24 cellular contexts compared by ENCODE assay signal in genomic region chr18:8627107-8627472, GRCh38. TPM values are rescaled to one million over a fixed set of nuclear protein-coding genes. Genes with fewer than 3 reads are reported as not detected.
DNase-seq lines count a peak whose midpoint lies in the region; ATAC-seq, FAIRE-seq and TF ChIP-seq lines count a peak whose summit lies in the region.
"Had no signal": no experiment of that assay in that cellular context is flagged by ENCODE, and none has a peak within 500 bp of the region (broad histone marks: within the 10 kb centered on the region; RNA-seq: fewer than 3 reads in every experiment).

No MANE protein-coding gene starts in this region.

- H4K20me1 ChIP-seq in endothelial cell of umbilical vein (replicated peaks; ENCODE audit: control insufficient read depth, extremely low read depth, insufficient read depth, low read length), result no peaks in the 10 kb centered on the region

- H3K27ac ChIP-seq in endothelial cell of umbilical vein (ENCODE audit: insufficient read depth, low read depth, low read length) (peak overlapping the region; percentile 10), layer of hippocampus (ENCODE audit: low read depth, low read length) (peak overlapping the region; percentile 65), substantia nigra (ENCODE audit: low read depth, low read length, poor library complexity, severe bottlenecking) (peak overlapping the region; percentile 58)
- H3K27ac ChIP-seq: breast epithelium, suprapubic skin, uterus had no signal

- POLR2A ChIA-PET in endothelial cell of umbilical vein (lab: Charles Lee), result no interaction called here

- H3K9ac ChIP-seq in endothelial cell of umbilical vein (replicated peaks; ENCODE audit: extremely low read depth, insufficient read depth, low read length), result no peak overlapping the region

- no peaks in the 10 kb centered on the region for H3K27me3 ChIP-seq in endothelial cell of umbilical vein (ENCODE audit: control insufficient read depth in 2 of 2, insufficient read depth in 2 of 2, low read length in 2 of 2)
- no peaks in the 10 kb centered on the region for H3K27me3 ChIP-seq in layer of hippocampus (ENCODE audit: control insufficient read depth, insufficient read depth, low read length)
- H3K27me3 ChIP-seq: adrenal gland, breast epithelium, suprapubic skin, uterus had no signal

- intact Hi-C loops in endothelial cell of umbilical vein (cut with micrococcal nuclease), result no loop called here

- no peak for TF ChIP-seq CTCF in endothelial cell of umbilical vein (IDR thresholded peaks at IDR 0.05; ENCODE audit: extremely low read depth in 1 of 2, insufficient read depth in 1 of 2, low read depth in 1 of 2, low read length in 2 of 2)

- dilution Hi-C loops in endothelial cell of umbilical vein (cut with MboI; ENCODE audit: extremely low pct_ligation_motif_present, low sequenced_read_pairs), result loop anchor here (25.0 kb wide), 1 partner anchor 360 kb away; no protein-coding TSS in a partner anchor

- TF ChIP-seq POLR2A in endothelial cell of umbilical vein (IDR thresholded peaks at IDR 0.05; ENCODE audit: low read depth, low read length), result no peak

- H3K9me1 ChIP-seq in endothelial cell of umbilical vein (replicated peaks; ENCODE audit: control insufficient read depth, extremely low read depth, insufficient read depth, low read length), result no peaks in the 10 kb centered on the region

- peaks cover 4 to 5% of the 10 kb centered on the region in 2 experiments for H3K36me3 ChIP-seq in endothelial cell of umbilical vein (ENCODE audit: control insufficient read depth in 2 of 2, extremely low read depth in 1 of 2, insufficient read depth in 2 of 2, low read length in 2 of 2)
- H3K36me3 ChIP-seq: adrenal gland, breast epithelium, uterus had no signal

- CTCF ChIA-PET in endothelial cell of umbilical vein (lab: Charles Lee), result interaction anchor here (1.0 to 3.2 kb wide), 2 partner anchors 18 to 26 kb away, joined by 3 to 19 read pairs; partner anchors contain the start of gene RAB12

- H3K79me2 ChIP-seq in endothelial cell of umbilical vein (ENCODE audit: control insufficient read depth, insufficient read depth, low read length), result peaks cover 58% of the 10 kb centered on the region

- FAIRE-seq in endothelial cell of umbilical vein (lab: Jason Lieb, UNC), result no peak
- FAIRE-seq: kidney had no signal

- BruUV-seq in endothelial cell of umbilical vein (replicated peaks; lab: Mats Ljungman, UMichigan), result no TSS peak

- H3K9me3 ChIP-seq in endothelial cell of umbilical vein (replicated peaks; ENCODE audit: control insufficient read depth, insufficient read depth, low read length), result no peaks in the 10 kb centered on the region
- H3K9me3 ChIP-seq: adrenal gland, breast epithelium, suprapubic skin, uterus had no signal

- peak; percentile 53 for DNase-seq in NCI-H526 treated with DMSO at 0.1 percent for 48 hours (lab: John Stamatoyannopoulos, UW)
- DNase-seq in endothelial cell of umbilical vein (ENCODE audit: low read depth, low spot score), result no peak
- peak in 8 of 49 donors; percentile 13 to 49 (median 26) for DNase-seq in substantia nigra (lab: John Stamatoyannopoulos, UW)
- DNase-seq in NCI-H187 (lab: John Stamatoyannopoulos, UW), result no peak
- DNase-seq: activated CD4-positive, CD25-positive, alpha-beta regulatory T cell treated with anti-CD3 and anti-CD28 coated beads, Interleukin-2, amount 50 U/mL, for 72 hours; activated CD8-positive, alpha-beta T cell treated with anti-CD3 and anti-CD28 coated beads for 36 hours; activated T-cell treated with anti-CD3 and anti-CD28 coated beads for 4 hours; EL; H7; KBM-7; kidney; mesenchymal stem cell; MM.1S; naive thymus-derived CD4-positive, alpha-beta T cell; NCI-H1436 treated with DMSO at 0.1 percent for 48 hours; NCI-H2171 treated with DMSO at 0.1 percent for 48 hours; NCI-H524 treated with DMSO at 0.1 percent for 48 hours; uterus had no signal

- ATAC-seq in SK-N-SH treated with all-trans-retinoic acid at 6 μM for 48 hours, result no peak
- ATAC-seq in GM21423 (IDR thresholded peaks at IDR 0.05; ENCODE audit: unreplicated experiment), result no peak
- ATAC-seq: activated CD8-positive, alpha-beta T cell treated with anti-CD3 and anti-CD28 coated beads for 36 hours; naive thymus-derived CD4-positive, alpha-beta T cell had no signal

- H3K4me1 ChIP-seq in endothelial cell of umbilical vein (ENCODE audit: control insufficient read depth, extremely low read depth, insufficient read depth, low read length), result peaks cover 12% of the 10 kb centered on the region

- no peak overlapping the region for H3K4me2 ChIP-seq in endothelial cell of umbilical vein (ENCODE audit: insufficient read depth, low read length)

- no peak overlapping the region for H3K4me3 ChIP-seq in endothelial cell of umbilical vein (replicated peaks in 1 of 3; ENCODE audit: insufficient read depth in 1 of 3, low read depth in 1 of 3, low read length in 3 of 3)
- H3K4me3 ChIP-seq: adrenal gland, breast epithelium, suprapubic skin, uterus had no signal

- H2AFZ ChIP-seq in endothelial cell of umbilical vein (ENCODE audit: low read depth, low read length), result no peak overlapping the region

TF ChIP-seq in endothelial cell of umbilical vein, 7 proteins besides CTCF, POLR2A, EP300 and RAD21:
- TF ChIP-seq JUN (IDR thresholded peaks at IDR 0.05; ENCODE audit: borderline replicate concordance, insufficient read depth, insufficient read length, low read depth) (no peak), FOS (IDR thresholded peaks at IDR 0.05; ENCODE audit: borderline replicate concordance, insufficient read depth, low read length) (no peak), MYC (IDR thresholded peaks at IDR 0.05; ENCODE audit: low read depth, low read length) (no peak), EZH2 (IDR thresholded peaks at IDR 0.05; ENCODE audit: borderline replicate concordance, low read depth, low read length, severe bottlenecking) (no peak)

TF ChIP-seq in SK-N-SH treated with all-trans-retinoic acid at 6 μM for 48 hours, 23 proteins besides CTCF, POLR2A, EP300 and RAD21 (continues in another document):
- TF ChIP-seq OSR1 (CRISPR knock-in tag; IDR thresholded peaks at IDR 0.05) (no peak), GLIS3 (CRISPR knock-in tag; IDR thresholded peaks at IDR 0.05) (no peak), SNAI2 (CRISPR knock-in tag; IDR thresholded peaks at IDR 0.05) (no peak), POU6F1 (CRISPR knock-in tag; IDR thresholded peaks at IDR 0.05; ENCODE audit: borderline replicate concordance, low read depth) (no peak), ZNF70 (CRISPR knock-in tag; IDR thresholded peaks at IDR 0.05) (no peak), ZFP3 (CRISPR knock-in tag; IDR thresholded peaks at IDR 0.05) (no peak), TCF4 (CRISPR knock-in tag; IDR thresholded peaks at IDR 0.05; ENCODE audit: borderline replicate concordance) (no peak), CSRNP3 (CRISPR knock-in tag; IDR thresholded peaks at IDR 0.05) (no peak), PATZ1 (CRISPR knock-in tag; IDR thresholded peaks at IDR 0.05; ENCODE audit: borderline replicate concordance) (no peak), ESRRG (CRISPR knock-in tag; IDR thresholded peaks at IDR 0.05) (no peak), RARB (CRISPR knock-in tag; IDR thresholded peaks at IDR 0.05) (no peak)

RNA-seq across cellular contexts. Expression of gene RAB12, which starts 17.9 kb away (rescaled TPM):
- 42.0 and 45.4 TPM in 2 replicates for total RNA-seq in endothelial cell of umbilical vein
- polyA plus RNA-seq in endothelial cell of umbilical vein, result 9.2 and 11.5 TPM in 2 replicates
- 18.3 and 18.5 TPM in 2 replicates for polyA plus RNA-seq in endothelial cell of umbilical vein (2011; cell fraction: cytosol; rRNA removed)
- polyA plus RNA-seq in endothelial cell of umbilical vein (2011; cell fraction: nucleus; rRNA removed), result 34.7 and 44.0 TPM in 2 replicates
- 32.3 and 39.5 TPM in 2 replicates for polyA plus RNA-seq in endothelial cell of umbilical vein (2012)
- 16.5 and 23.1 TPM in 2 replicates for polyA minus RNA-seq in endothelial cell of umbilical vein
- polyA minus RNA-seq in endothelial cell of umbilical vein (2011; cell fraction: cytosol; rRNA and poly(A)+ RNA removed), result 12.3 TPM
- 20.9 and 25.3 TPM in 2 replicates for polyA minus RNA-seq in endothelial cell of umbilical vein (2011; cell fraction: nucleus; rRNA and poly(A)+ RNA removed)

Comparison
In these comparisons a context has a peak if more than half of its experiments do, and no peak if none do; other contexts are left out.
1. H3K27ac ChIP-seq: peak in every context shown above with its lines; median percentile 65 in layer of hippocampus; 58 in substantia nigra; 10 in endothelial cell of umbilical vein.